In genomic region chr14:24438198-24439095, GRCh38 we compare ENCODE assay signal across 12 cellular contexts. TPM values are rescaled to one million over a fixed set of nuclear protein-coding genes. Genes with fewer than 3 reads are reported as not detected.
DNase-seq lines count a peak whose midpoint lies in the region; ATAC-seq and TF ChIP-seq lines count a peak whose summit lies in the region.
"Had no signal": no experiment of that assay in that cellular context is flagged by ENCODE, and none has a peak within 500 bp of the region (broad histone marks: within the 10 kb centered on the region; RNA-seq: fewer than 3 reads in every experiment).

No MANE protein-coding gene starts in this region.

- H3F3A ChIP-seq in SK-N-SH (replicated peaks; ENCODE audit: insufficient read depth) = peaks cover 34% of the 10 kb centered on the region

- 81% methylated on average over 9 of the region's 9 CpGs for WGBS in SK-N-SH (ENCODE audit: low lambda C conversion rate)

- no peak for TF ChIP-seq CTCF in SK-N-SH (IDR thresholded peaks at IDR 0.05)
- TF ChIP-seq CTCF in HFFc6 (IDR thresholded peaks at IDR 0.05) = no peak

- H3K9me2 ChIP-seq in SK-N-SH = no peaks in the 10 kb centered on the region

- no peak overlapping the region for H3K4me2 ChIP-seq in SK-N-SH

- no peaks in the 10 kb centered on the region for H3K9me3 ChIP-seq in SK-N-SH

- no peak overlapping the region for H3K9ac ChIP-seq in SK-N-SH

- no peak overlapping the region for H3K27ac ChIP-seq in SK-N-SH (ENCODE audit: low read depth in 2 of 2, low read length in 1 of 2)

- H3K4me3 ChIP-seq in SK-N-SH (ENCODE audit: low read depth in 2 of 2, low read length in 1 of 2) = no peak overlapping the region

- no peak for TF ChIP-seq RAD21 in SK-N-SH (IDR thresholded peaks at IDR 0.05; ENCODE audit: low read length)

- TF ChIP-seq EP300 in SK-N-SH (IDR thresholded peaks at IDR 0.05; ENCODE audit: borderline replicate concordance in 1 of 2, low read depth in 1 of 2, low read length in 1 of 2) = no peak

- peaks cover 7% of the 10 kb centered on the region for H3K27me3 Mint-ChIP-seq in HFFc6 (ENCODE audit: insufficient read depth)
- H3K27me3 Mint-ChIP-seq in activated naive CD8-positive, alpha-beta T cell = no peaks in the 10 kb centered on the region
- H3K27me3 Mint-ChIP-seq in natural killer cell treated with Interleukin-12 subunit alpha and Interleukin-12 subunit beta and Interleukin-15 and Interleukin-18, amount 100 ng/mL, for 72 hours = no peaks in the 10 kb centered on the region
- H3K27me3 Mint-ChIP-seq: naive B cell had no signal

- H3K4me1 ChIP-seq in SK-N-SH (ENCODE audit: control insufficient read depth in 1 of 2, insufficient read depth in 2 of 2, low read depth in 1 of 2, low read length in 1 of 2) = peaks cover 0 to 17% of the 10 kb centered on the region in 2 experiments; a peak in 2 of 4 replicates

- 0 out of 2 replicates have a peak overlapping the region, but pooled peaks have one; percentile 2 for H3K27ac Mint-ChIP-seq in HFFc6
- H3K27ac Mint-ChIP-seq in activated naive CD8-positive, alpha-beta T cell = peak overlapping the region; percentile 69
- H3K27ac Mint-ChIP-seq in natural killer cell treated with Interleukin-12 subunit alpha and Interleukin-12 subunit beta and Interleukin-15 and Interleukin-18, amount 100 ng/mL, for 72 hours = peak overlapping the region; percentile 30 to 54

- H4K20me1 ChIP-seq in SK-N-SH (ENCODE audit: insufficient read depth) = peaks cover 4% of the 10 kb centered on the region; the same call in 1 of the 2 replicates

- ATAC-seq in SK-N-SH treated with all-trans-retinoic acid at 6 μM for 48 hours (no peak), GM18502 (IDR thresholded peaks at IDR 0.05; ENCODE audit: poor library complexity, unreplicated experiment) (no peak), HG03159 (IDR thresholded peaks at IDR 0.05; ENCODE audit: unreplicated experiment) (no peak)
- ATAC-seq in natural killer cell treated with Interleukin-12 subunit alpha and Interleukin-12 subunit beta and Interleukin-15 and Interleukin-18, amount 100 ng/mL, for 72 hours = no peak

- H3K36me3 Mint-ChIP-seq in HFFc6 (ENCODE audit: low read depth) = peaks cover 25% of the 10 kb centered on the region
- peaks cover 4% of the 10 kb centered on the region for H3K36me3 Mint-ChIP-seq in activated naive CD8-positive, alpha-beta T cell
- H3K36me3 Mint-ChIP-seq in natural killer cell treated with Interleukin-12 subunit alpha and Interleukin-12 subunit beta and Interleukin-15 and Interleukin-18, amount 100 ng/mL, for 72 hours = peaks cover 19% of the 10 kb centered on the region

- POLR2A ChIA-PET in SK-N-SH (lab: Yijun Ruan, JAX) = interaction anchor here (1.4 to 2.2 kb wide), 3 partner anchors 72 to 105 kb away, joined by 3 to 14 read pairs (median 10); no protein-coding TSS in a partner anchor

- DNase-seq in SK-N-SH = no peak
- no peak for DNase-seq in HFFc6
- no peak for DNase-seq in natural killer cell treated with Interleukin-12 subunit alpha and Interleukin-12 subunit beta and Interleukin-15 and Interleukin-18, amount 100 ng/mL, for 72 hours (ENCODE audit: low spot score)
- no peak for DNase-seq in KG1 (lab: John Stamatoyannopoulos, UW)
- DNase-seq: 8988T; activated CD8-positive, alpha-beta memory T cell treated with anti-CD3 and anti-CD28 coated beads, Interleukin-2, amount 50 U/mL, for 48 hours; naive B cell; NCI-H1105 had no signal

- H3K36me3 ChIP-seq in SK-N-SH (replicated peaks in 1 of 2; ENCODE audit: control insufficient read depth in 1 of 2, insufficient read depth in 2 of 2, low read length in 1 of 2) = peaks cover 35 to 64% of the 10 kb centered on the region in 2 experiments

- H3K4me1 Mint-ChIP-seq in HFFc6 (ENCODE audit: low read depth) = peaks cover 43% of the 10 kb centered on the region
- peaks cover 61% of the 10 kb centered on the region for H3K4me1 Mint-ChIP-seq in activated naive CD8-positive, alpha-beta T cell (ENCODE audit: low read depth)
- peaks cover 44 to 50% of the 10 kb centered on the region in 2 donors for H3K4me1 Mint-ChIP-seq in natural killer cell treated with Interleukin-12 subunit alpha and Interleukin-12 subunit beta and Interleukin-15 and Interleukin-18, amount 100 ng/mL, for 72 hours (ENCODE audit: low read depth in 2 of 2)

- no peak overlapping the region for H2AFZ ChIP-seq in SK-N-SH (ENCODE audit: low read depth)

- no peak overlapping the region for H3K4me3 Mint-ChIP-seq in HFFc6
- H3K4me3 Mint-ChIP-seq in activated naive CD8-positive, alpha-beta T cell = no peak overlapping the region
- no peak overlapping the region for H3K4me3 Mint-ChIP-seq in natural killer cell treated with Interleukin-12 subunit alpha and Interleukin-12 subunit beta and Interleukin-15 and Interleukin-18, amount 100 ng/mL, for 72 hours

- peaks cover 30% of the 10 kb centered on the region for H3K79me2 ChIP-seq in SK-N-SH (ENCODE audit: insufficient read depth)

- no peaks in the 10 kb centered on the region for H3K9me3 Mint-ChIP-seq in HFFc6
- H3K9me3 Mint-ChIP-seq in activated naive CD8-positive, alpha-beta T cell (ENCODE audit: low read depth) = no peaks in the 10 kb centered on the region
- H3K9me3 Mint-ChIP-seq in natural killer cell treated with Interleukin-12 subunit alpha and Interleukin-12 subunit beta and Interleukin-15 and Interleukin-18, amount 100 ng/mL, for 72 hours = no peaks in the 10 kb centered on the region

- CTCF ChIA-PET in SK-N-SH (lab: Yijun Ruan, JAX) = interaction anchor here (1.9 to 16.4 kb wide), 11 partner anchors 7 to 116 kb away, joined by 5 to 445 read pairs (median 39); partner anchors contain the start of genes ADCY4, CBLN3, KHNYN and RIPK3

- H3K27me3 ChIP-seq in SK-N-SH (ENCODE audit: insufficient read depth) = no peaks in the 10 kb centered on the region

TF ChIP-seq in SK-N-SH, 30 proteins besides CTCF, POLR2A, EP300 and RAD21:
- TF ChIP-seq YY1 (IDR thresholded peaks at IDR 0.05; ENCODE audit: low read depth) (no peak), POLR2AphosphoS5 (IDR thresholded peaks at IDR 0.05; ENCODE audit: low read depth, low read length) (0 out of 2 replicates have a peak, but pooled peaks have one; percentile 3)

TF ChIP-seq in SK-N-SH treated with all-trans-retinoic acid at 6 μM for 48 hours, 23 proteins besides CTCF, POLR2A, EP300 and RAD21 (continues in another document):
- TF ChIP-seq TSHZ2 (CRISPR knock-in tag; IDR thresholded peaks at IDR 0.05) (no peak), SNAI2 (CRISPR knock-in tag; IDR thresholded peaks at IDR 0.05) (no peak), ZNF70 (CRISPR knock-in tag; IDR thresholded peaks at IDR 0.05) (no peak), BACH2 (CRISPR knock-in tag; IDR thresholded peaks at IDR 0.05; ENCODE audit: borderline replicate concordance) (no peak), ZNF8 (CRISPR knock-in tag; IDR thresholded peaks at IDR 0.05) (no peak), CSDC2 (CRISPR knock-in tag; IDR thresholded peaks at IDR 0.05) (no peak), GLIS3 (CRISPR knock-in tag; IDR thresholded peaks at IDR 0.05) (no peak)

RNA-seq across cellular contexts. Expression of gene SDR39U1, which starts 4.1 kb away (rescaled TPM):
- polyA plus RNA-seq in SK-N-SH (2012; rRNA removed) = 81.8 and 88.4 TPM in 2 replicates
- polyA plus RNA-seq in SK-N-SH (2012; cell fraction: cytosol; rRNA removed) = 41.3 and 52.9 TPM in 2 replicates
- polyA plus RNA-seq in SK-N-SH (2012; cell fraction: nucleus; rRNA removed) = 292 and 320 TPM in 2 replicates
- total RNA-seq in HFFc6 (2021; fragmentation: NEBNext Ultra II Directional; extraction: Animal tissue kit (Norgen Biotek cat#: 25700)) = 10 to 100 TPM; 29.6 to 35.7 (median 31.6) TPM
- 10 to 100 TPM; 33.2 to 50.7 TPM for total RNA-seq in natural killer cell treated with Interleukin-12 subunit alpha and Interleukin-12 subunit beta and Interleukin-15 and Interleukin-18, amount 100 ng/mL, for 72 hours

RNA-seq across cellular contexts. Expression of gene KHNYN, which starts 8.7 kb away (rescaled TPM):
- 18.3 and 21.8 TPM in 2 replicates for polyA plus RNA-seq in SK-N-SH (2012; rRNA removed)
- 9.9 and 13.6 TPM in 2 replicates for polyA plus RNA-seq in SK-N-SH (2012; cell fraction: cytosol; rRNA removed)
- 43.9 and 56.3 TPM in 2 replicates for polyA plus RNA-seq in SK-N-SH (2012; cell fraction: nucleus; rRNA removed)
- 10 to 100 TPM; 25.4 to 29.2 (median 28.0) TPM for total RNA-seq in HFFc6 (2021; fragmentation: NEBNext Ultra II Directional; extraction: Animal tissue kit (Norgen Biotek cat#: 25700))
- 10 to 100 TPM; 61.7 to 65.3 TPM for total RNA-seq in natural killer cell treated with Interleukin-12 subunit alpha and Interleukin-12 subunit beta and Interleukin-15 and Interleukin-18, amount 100 ng/mL, for 72 hours

RNA-seq across cellular contexts. Expression of gene CBLN3, which starts 9.0 kb away (rescaled TPM):
- 1.8 TPM in 2 replicates for polyA plus RNA-seq in SK-N-SH (2012; rRNA removed)
- 0.92 and 0.93 TPM in 2 replicates for polyA plus RNA-seq in SK-N-SH (2012; cell fraction: cytosol; rRNA removed)
- polyA plus RNA-seq in SK-N-SH (2012; cell fraction: nucleus; rRNA removed) = 12.6 and 14.2 TPM in 2 replicates
- total RNA-seq in HFFc6 (2021; fragmentation: NEBNext Ultra II Directional; extraction: Animal tissue kit (Norgen Biotek cat#: 25700)) = 1 to 10 TPM; 3.3 to 5.0 (median 3.9) TPM
- total RNA-seq in natural killer cell treated with Interleukin-12 subunit alpha and Interleukin-12 subunit beta and Interleukin-15 and Interleukin-18, amount 100 ng/mL, for 72 hours = 10 to 100 TPM in 1 of 2 donors, 1 to 10 TPM in 1; 5.3 to 10.9 TPM

RNA-seq across cellular contexts. Expression of gene NYNRIN, which starts 39.6 kb away (rescaled TPM):
- polyA plus RNA-seq in SK-N-SH (2012; rRNA removed) = 4.7 and 4.8 TPM in 2 replicates
- polyA plus RNA-seq in SK-N-SH (2012; cell fraction: cytosol; rRNA removed) = 1.7 and 2.7 TPM in 2 replicates
- 6.6 and 8.6 TPM in 2 replicates for polyA plus RNA-seq in SK-N-SH (2012; cell fraction: nucleus; rRNA removed)
- total RNA-seq in HFFc6 (2021; fragmentation: NEBNext Ultra II Directional; extraction: Animal tissue kit (Norgen Biotek cat#: 25700)) = 1 to 10 TPM; 3.9 to 6.3 (median 4.1) TPM
- under 1 TPM in 1 of 2 donors, not detected in 1; 0.11 TPM for total RNA-seq in natural killer cell treated with Interleukin-12 subunit alpha and Interleukin-12 subunit beta and Interleukin-15 and Interleukin-18, amount 100 ng/mL, for 72 hours

Comparison
In these comparisons a context has a peak if more than half of its experiments do, and no peak if none do; other contexts are left out.
1. H3K27ac Mint-ChIP-seq: peak in every context shown above with its lines; median percentile 69 in activated naive CD8-positive, alpha-beta T cell; 42 in natural killer cell treated with Interleukin-12 subunit alpha and Interleukin-12 subunit beta and Interleukin-15 and Interleukin-18, amount 100 ng/mL, for 72 hours; 2 in HFFc6.